ENCODE assay signal across 8 cellular contexts in the genomic region with DNA sequence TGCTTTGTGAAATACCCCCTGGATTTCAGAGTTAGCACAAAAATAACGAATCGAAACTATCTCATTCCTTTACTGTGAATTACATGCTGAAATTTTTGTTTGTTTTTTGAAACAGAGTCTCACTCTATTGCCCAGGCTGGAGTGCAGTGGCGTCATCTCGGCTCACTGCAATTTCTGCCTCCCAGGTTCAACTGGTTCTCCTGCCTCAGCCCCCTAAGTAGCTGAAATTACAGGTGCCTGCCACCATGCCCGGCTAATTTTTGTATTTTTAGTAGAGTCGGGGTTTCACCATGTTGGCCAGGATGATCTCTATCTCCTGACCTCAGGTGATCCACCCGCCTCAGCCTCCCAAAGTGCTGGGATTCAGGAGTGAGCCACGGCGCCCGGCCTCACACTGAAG.
A peak's percentile ranks its signal among the peaks of the same experiment; 100 is the strongest.
DNase-seq lines count a peak whose midpoint lies in the region; ATAC-seq and TF ChIP-seq lines count a peak whose summit lies in the region.
"Not testable (repeated sequence)": the region's sequence is repeated elsewhere in the genome, so short reads cannot be mapped to it uniquely, and the experiment has no call there.

No MANE protein-coding gene starts in this region.

- H3K4me1 ChIP-seq in CD4-positive, CD25-positive, alpha-beta regulatory T cell (ENCODE audit: control insufficient read depth, insufficient read depth, low read length, poor library complexity, severe bottlenecking): peaks cover 19% of the 10 kb centered on the region
- H3K4me1 ChIP-seq in HCT116 (ENCODE audit: control insufficient read depth in 1 of 2, insufficient read depth in 2 of 2, low read length in 2 of 2): peaks cover 55 to 71% of the 10 kb centered on the region in 2 experiments
- peaks cover 14% of the 10 kb centered on the region for H3K4me1 ChIP-seq in endodermal cell (ENCODE audit: control insufficient read depth, insufficient read depth, low read length)
- peaks cover 14 to 17% of the 10 kb centered on the region in 2 experiments for H3K4me1 ChIP-seq in trophoblast cell (ENCODE audit: control insufficient read depth in 1 of 2, insufficient read depth in 2 of 2, low read length in 2 of 2)

- not testable (repeated sequence) for H3K27me3 ChIP-seq in CD4-positive, CD25-positive, alpha-beta regulatory T cell (ENCODE audit: control insufficient read depth, insufficient read depth, low read length); HCT116 (ENCODE audit: insufficient read depth, low read length); endodermal cell (ENCODE audit: control insufficient read depth, insufficient read depth, low read length, poor library complexity, severe bottlenecking); trophoblast cell (ENCODE audit: insufficient read depth, low read length)

- not testable (repeated sequence) for H2BK120ac ChIP-seq in trophoblast cell (ENCODE audit: insufficient read depth, low read length, poor library complexity)

- peak overlapping the region; percentile 21 to 94 (median 66) for H3K4me3 Mint-ChIP-seq in CD4-positive, CD25-positive, alpha-beta regulatory T cell
- H3K4me3 Mint-ChIP-seq in T-helper 17 cell (peak overlapping the region; percentile 52), endodermal cell (peak overlapping the region; percentile 77)
- H3K4me3 Mint-ChIP-seq in activated naive CD8-positive, alpha-beta T cell treated with anti-CD3 and anti-CD28 coated beads, Interleukin-2, amount 10 ng/mL, durations not matched to agents 7 days and 5 days: peak overlapping the region; percentile 32
- H3K4me3 Mint-ChIP-seq in natural killer cell treated with Interleukin-12 subunit alpha and Interleukin-12 subunit beta and Interleukin-15 and Interleukin-18, amount 100 ng/mL, for 72 hours: peak overlapping the region; percentile 15

- not testable (repeated sequence) for H2BK12ac ChIP-seq in trophoblast cell (ENCODE audit: low read length)

- intact Hi-C loops in HCT116 (cut with micrococcal nuclease): loop anchor here (5.0 kb wide), 3 partner anchors 215 to 610 kb away; partner anchors contain the start of gene NRF1

- not testable (repeated sequence) for H3K9me3 Mint-ChIP-seq in CD4-positive, CD25-positive, alpha-beta regulatory T cell; activated naive CD8-positive, alpha-beta T cell treated with anti-CD3 and anti-CD28 coated beads, Interleukin-2, amount 10 ng/mL, durations not matched to agents 7 days and 5 days; endodermal cell; natural killer cell treated with Interleukin-12 subunit alpha and Interleukin-12 subunit beta and Interleukin-15 and Interleukin-18, amount 100 ng/mL, for 72 hours

- TF ChIP-seq POLR2A in HCT116 (IDR thresholded peaks at IDR 0.05; ENCODE audit: borderline replicate concordance, extremely low read depth, insufficient read depth, insufficient read length): not testable (repeated sequence)

- H3K9ac ChIP-seq in HCT116 (ENCODE audit: low read length); endodermal cell (ENCODE audit: extremely low read depth, low read length, poor library complexity, severe bottlenecking); trophoblast cell (ENCODE audit: low read length): not testable (repeated sequence)

- H3K27me3 Mint-ChIP-seq in CD4-positive, CD25-positive, alpha-beta regulatory T cell; T-helper 17 cell; activated naive CD8-positive, alpha-beta T cell treated with anti-CD3 and anti-CD28 coated beads, Interleukin-2, amount 10 ng/mL, durations not matched to agents 7 days and 5 days; natural killer cell treated with Interleukin-12 subunit alpha and Interleukin-12 subunit beta and Interleukin-15 and Interleukin-18, amount 100 ng/mL, for 72 hours: not testable (repeated sequence)
- H3K27me3 Mint-ChIP-seq in endodermal cell (ENCODE audit: insufficient read depth): peaks cover 23% of the 10 kb centered on the region

- RAD21 ChIA-PET in HCT116 (lab: Charles Lee; ENCODE audit: low non-redundant PET in 1 of 2, low total read pairs in 2 of 2, uncharacterized antibody in 2 of 2, unreplicated experiment in 2 of 2): not testable (repeated sequence)

- H3K27ac Mint-ChIP-seq in CD4-positive, CD25-positive, alpha-beta regulatory T cell; T-helper 17 cell; activated naive CD8-positive, alpha-beta T cell treated with anti-CD3 and anti-CD28 coated beads, Interleukin-2, amount 10 ng/mL, durations not matched to agents 7 days and 5 days; endodermal cell; natural killer cell treated with Interleukin-12 subunit alpha and Interleukin-12 subunit beta and Interleukin-15 and Interleukin-18, amount 100 ng/mL, for 72 hours: not testable (repeated sequence)

- H4K8ac ChIP-seq in trophoblast cell (ENCODE audit: low read depth, low read length): not testable (repeated sequence)

- H3K9me3 ChIP-seq in CD4-positive, CD25-positive, alpha-beta regulatory T cell (ENCODE audit: control insufficient read depth in 2 of 2, low read length in 2 of 2); HCT116 (ENCODE audit: control insufficient read depth in 1 of 2, insufficient read depth in 1 of 2, low read depth in 1 of 2, low read length in 2 of 2); T-helper 17 cell (ENCODE audit: control insufficient read depth, low read length, poor library complexity, severe bottlenecking); endodermal cell (ENCODE audit: control insufficient read depth, low read length); trophoblast cell (ENCODE audit: insufficient read depth, low read depth, low read length): not testable (repeated sequence)

- POLR2A ChIA-PET in HCT116 (lab: Charles Lee); activated naive CD8-positive, alpha-beta T cell treated with anti-CD3 and anti-CD28 coated beads, Interleukin-2, amount 10 ng/mL, durations not matched to agents 7 days and 5 days (lab: Charles Lee): not testable (repeated sequence)

- 79 to 84% methylated on average over 7 of the region's 10 CpGs for WGBS in endodermal cell (ENCODE audit: insufficient coverage in 1 of 2, insufficient read length in 1 of 2), 2 experiments
- no CpG with 5 or more reads among the region's 10 CpGs for WGBS in trophoblast cell (ENCODE audit: extremely low coverage, insufficient coverage, insufficient read length)

- not testable (repeated sequence) for BruUV-seq in HCT116 (replicated peaks; lab: Mats Ljungman, UMichigan)

- not testable (repeated sequence) for H3K4ac ChIP-seq in trophoblast cell (ENCODE audit: low read depth, low read length)

- H3K36me3 ChIP-seq in CD4-positive, CD25-positive, alpha-beta regulatory T cell (ENCODE audit: control insufficient read depth, insufficient read depth, low read length); HCT116 (ENCODE audit: control insufficient read depth in 1 of 2, insufficient read depth in 2 of 2, low read length in 2 of 2); endodermal cell (ENCODE audit: control insufficient read depth, insufficient read depth, low read length); trophoblast cell (ENCODE audit: control insufficient read depth in 1 of 2, insufficient read depth in 2 of 2, low read length in 2 of 2): not testable (repeated sequence)

- not testable (repeated sequence) for H4K20me1 ChIP-seq in HCT116 (ENCODE audit: insufficient read depth)

- H3K79me2 ChIP-seq in HCT116 (ENCODE audit: insufficient read depth, low read length); trophoblast cell (ENCODE audit: control insufficient read depth, insufficient read depth, low read length, poor library complexity): not testable (repeated sequence)

- not testable (repeated sequence) for H3K14ac ChIP-seq in trophoblast cell (ENCODE audit: low read length)

- not testable (repeated sequence) for DNase-seq in CD4-positive, CD25-positive, alpha-beta regulatory T cell; HCT116 (ENCODE audit: low read depth, low spot score); T-helper 17 cell; activated naive CD8-positive, alpha-beta T cell treated with anti-CD3 and anti-CD28 coated beads, Interleukin-2, amount 10 ng/mL, durations not matched to agents 7 days and 5 days; endodermal cell; natural killer cell treated with Interleukin-12 subunit alpha and Interleukin-12 subunit beta and Interleukin-15 and Interleukin-18, amount 100 ng/mL, for 72 hours (ENCODE audit: low spot score)
- DNase-seq in mesenteric fat pad (ENCODE audit: low spot score): peak; percentile 47
- DNase-seq in trophoblast cell: peak; percentile 63 to 68

- not testable (repeated sequence) for H2AFZ ChIP-seq in HCT116 (ENCODE audit: low read depth, low read length, poor library complexity, severe bottlenecking); trophoblast cell (ENCODE audit: insufficient read depth, low read length, poor library complexity)

- not testable (repeated sequence) for H4K12ac ChIP-seq in trophoblast cell (ENCODE audit: low read depth, low read length)

- not testable (repeated sequence) for H3K4me2 ChIP-seq in HCT116 (ENCODE audit: low read length); trophoblast cell (ENCODE audit: low read length)

- H3K36me3 Mint-ChIP-seq in CD4-positive, CD25-positive, alpha-beta regulatory T cell; T-helper 17 cell (ENCODE audit: low read depth); activated naive CD8-positive, alpha-beta T cell treated with anti-CD3 and anti-CD28 coated beads, Interleukin-2, amount 10 ng/mL, durations not matched to agents 7 days and 5 days; endodermal cell (ENCODE audit: low read depth); natural killer cell treated with Interleukin-12 subunit alpha and Interleukin-12 subunit beta and Interleukin-15 and Interleukin-18, amount 100 ng/mL, for 72 hours: not testable (repeated sequence)

- not testable (repeated sequence) for H4K91ac ChIP-seq in trophoblast cell (ENCODE audit: low read depth, low read length)

- H3K9me2 ChIP-seq in HCT116 (ENCODE audit: insufficient read depth): not testable (repeated sequence)

- H2BK5ac ChIP-seq in trophoblast cell (ENCODE audit: low read depth, low read length, poor library complexity): not testable (repeated sequence)

- TF ChIP-seq RAD21 in HCT116 (IDR thresholded peaks at IDR 0.05; ENCODE audit: low read depth): not testable (repeated sequence)

- not testable (repeated sequence) for H2AK5ac ChIP-seq in trophoblast cell (ENCODE audit: low read length)

- not testable (repeated sequence) for H3K4me3 ChIP-seq in CD4-positive, CD25-positive, alpha-beta regulatory T cell (ENCODE audit: low read depth, low read length); HCT116 (replicated peaks in 1 of 2; ENCODE audit: low read depth in 1 of 2, low read length in 2 of 2); endodermal cell (ENCODE audit: low read length); trophoblast cell (ENCODE audit: low read depth, low read length)

- TF ChIP-seq CTCF in HCT116 (IDR thresholded peaks at IDR 0.05 in 2 of 3, conservative IDR thresholded peaks at IDR 0.05 in 1 of 3; ENCODE audit: borderline replicate concordance in 1 of 3, insufficient read depth in 1 of 3, low read depth in 2 of 3, low read length in 2 of 3); endodermal cell (conservative IDR thresholded peaks at IDR 0.05): not testable (repeated sequence)

- not testable (repeated sequence) for H3K18ac ChIP-seq in trophoblast cell (ENCODE audit: low read length)

- not testable (repeated sequence) for ATAC-seq in CD4-positive, CD25-positive, alpha-beta regulatory T cell (ENCODE audit: low read depth in 2 of 2); HCT116; T-helper 17 cell; activated naive CD8-positive, alpha-beta T cell treated with anti-CD3 and anti-CD28 coated beads, Interleukin-2, amount 10 ng/mL, durations not matched to agents 7 days and 5 days (ENCODE audit: low read depth); natural killer cell treated with Interleukin-12 subunit alpha and Interleukin-12 subunit beta and Interleukin-15 and Interleukin-18, amount 100 ng/mL, for 72 hours

- H3K23ac ChIP-seq in trophoblast cell (ENCODE audit: low read length): not testable (repeated sequence)

- H3K79me1 ChIP-seq in trophoblast cell (ENCODE audit: low read length): not testable (repeated sequence)

- H3K4me1 Mint-ChIP-seq in CD4-positive, CD25-positive, alpha-beta regulatory T cell: peaks cover 6 to 24% (median 14%) of the 10 kb centered on the region in 4 donors
- peaks cover 25% of the 10 kb centered on the region for H3K4me1 Mint-ChIP-seq in T-helper 17 cell
- H3K4me1 Mint-ChIP-seq in activated naive CD8-positive, alpha-beta T cell treated with anti-CD3 and anti-CD28 coated beads, Interleukin-2, amount 10 ng/mL, durations not matched to agents 7 days and 5 days: peaks cover 12% of the 10 kb centered on the region
- peaks cover 27% of the 10 kb centered on the region for H3K4me1 Mint-ChIP-seq in endodermal cell
- H3K4me1 Mint-ChIP-seq in natural killer cell treated with Interleukin-12 subunit alpha and Interleukin-12 subunit beta and Interleukin-15 and Interleukin-18, amount 100 ng/mL, for 72 hours (ENCODE audit: low read depth in 2 of 2): peaks cover 24 to 27% of the 10 kb centered on the region in 2 donors

- CTCF ChIA-PET in HCT116 (lab: Charles Lee): interaction anchor here (1.3 to 3.1 kb wide), 2 partner anchors 162 to 484 kb away, joined by 4 to 15 read pairs; no protein-coding TSS in a partner anchor

- not testable (repeated sequence) for H3K27ac ChIP-seq in CD4-positive, CD25-positive, alpha-beta regulatory T cell (ENCODE audit: insufficient read depth, low read length, poor library complexity, severe bottlenecking); endodermal cell (ENCODE audit: low read depth, low read length); trophoblast cell (ENCODE audit: low read depth, low read length)
- peak overlapping the region; percentile 95; the same call in 1 of the 2 replicates for H3K27ac ChIP-seq in HCT116 (ENCODE audit: low read depth, low read length)

Comparison
In these comparisons a context has a peak if more than half of its experiments do, and no peak if none do; other contexts are left out.
1. H3K4me3 Mint-ChIP-seq: peak in every context shown above with its lines; median percentile 77 in endodermal cell; 66 in CD4-positive, CD25-positive, alpha-beta regulatory T cell; 52 in T-helper 17 cell; 32 in activated naive CD8-positive, alpha-beta T cell treated with anti-CD3 and anti-CD28 coated beads, Interleukin-2, amount 10 ng/mL, durations not matched to agents 7 days and 5 days; 15 in natural killer cell treated with Interleukin-12 subunit alpha and Interleukin-12 subunit beta and Interleukin-15 and Interleukin-18, amount 100 ng/mL, for 72 hours.